1 cellular context compared by ENCODE assay signal in the genomic region with DNA sequence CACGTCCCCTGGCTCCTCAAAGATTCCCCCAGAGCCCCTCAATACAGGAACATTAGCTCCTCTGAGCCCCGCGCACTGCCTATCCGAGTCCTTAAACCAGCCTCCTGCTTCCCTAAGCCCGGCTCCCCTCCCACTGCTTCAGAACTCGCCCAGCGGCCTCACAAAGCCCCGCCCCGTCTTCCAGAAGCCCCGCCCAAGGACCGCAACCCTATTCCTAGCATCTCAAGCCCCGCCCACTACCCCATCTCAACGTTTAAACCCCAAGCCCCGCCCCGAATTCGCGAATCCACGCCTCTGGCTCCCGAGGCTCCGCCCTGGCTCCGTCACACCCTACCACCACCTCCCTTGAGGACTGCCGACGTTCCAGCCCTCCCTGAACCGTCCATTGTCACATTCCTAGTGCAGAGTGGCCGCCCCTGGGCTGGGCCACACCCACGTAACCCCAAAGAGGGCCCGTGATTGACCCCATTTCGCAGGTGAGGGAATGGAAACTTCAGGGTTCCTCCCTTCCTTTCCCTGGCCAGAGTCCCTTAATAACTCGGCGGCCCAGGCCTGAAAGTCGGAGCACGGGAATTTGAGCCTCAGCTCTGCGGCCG.
TF ChIP-seq lines count a peak whose summit lies in the region.

No MANE protein-coding gene starts in this region.

TF ChIP-seq in HepG2, 621 proteins besides CTCF, POLR2A, EP300 and RAD21 (continued from another document and continues in another):
- TF ChIP-seq, protein P1, sequence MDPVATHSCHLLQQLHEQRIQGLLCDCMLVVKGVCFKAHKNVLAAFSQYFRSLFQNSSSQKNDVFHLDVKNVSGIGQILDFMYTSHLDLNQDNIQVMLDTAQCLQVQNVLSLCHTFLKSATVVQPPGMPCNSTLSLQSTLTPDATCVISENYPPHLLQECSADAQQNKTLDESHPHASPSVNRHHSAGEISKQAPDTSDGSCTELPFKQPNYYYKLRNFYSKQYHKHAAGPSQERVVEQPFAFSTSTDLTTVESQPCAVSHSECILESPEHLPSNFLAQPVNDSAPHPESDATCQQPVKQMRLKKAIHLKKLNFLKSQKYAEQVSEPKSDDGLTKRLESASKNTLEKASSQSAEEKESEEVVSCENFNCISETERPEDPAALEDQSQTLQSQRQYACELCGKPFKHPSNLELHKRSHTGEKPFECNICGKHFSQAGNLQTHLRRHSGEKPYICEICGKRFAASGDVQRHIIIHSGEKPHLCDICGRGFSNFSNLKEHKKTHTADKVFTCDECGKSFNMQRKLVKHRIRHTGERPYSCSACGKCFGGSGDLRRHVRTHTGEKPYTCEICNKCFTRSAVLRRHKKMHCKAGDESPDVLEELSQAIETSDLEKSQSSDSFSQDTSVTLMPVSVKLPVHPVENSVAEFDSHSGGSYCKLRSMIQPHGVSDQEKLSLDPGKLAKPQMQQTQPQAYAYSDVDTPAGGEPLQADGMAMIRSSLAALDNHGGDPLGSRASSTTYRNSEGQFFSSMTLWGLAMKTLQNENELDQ (CRISPR knock-in tag; IDR thresholded peaks at IDR 0.05; ENCODE audit: borderline replicate concordance), result no peak
- TF ChIP-seq SRSF1 (optimal IDR thresholded peaks at IDR 0.05; ENCODE audit: low read depth, low read length) (peak; percentile 52), ZC3H13 (CRISPR knock-in tag; IDR thresholded peaks at IDR 0.05) (peak; percentile 40; the same call in 1 of the 2 replicates), SMAD9 (CRISPR knock-in tag; IDR thresholded peaks at IDR 0.05) (no peak), ZFAT (CRISPR knock-in tag; conservative IDR thresholded peaks at IDR 0.05) (no peak), STAG1 (CRISPR knock-in tag; IDR thresholded peaks at IDR 0.05) (no peak), ZNF251 (CRISPR knock-in tag; IDR thresholded peaks at IDR 0.05) (no peak), EZH2 (conservative IDR thresholded peaks at IDR 0.05; ENCODE audit: low read depth, low read length) (no peak), ZNF567 (CRISPR knock-in tag; IDR thresholded peaks at IDR 0.05; ENCODE audit: borderline replicate concordance) (no peak), SRF (IDR thresholded peaks at IDR 0.05; ENCODE audit: low read depth, low read length) (no peak), NRL (CRISPR knock-in tag; IDR thresholded peaks at IDR 0.05; ENCODE audit: borderline replicate concordance) (no peak), POLR2G (IDR thresholded peaks at IDR 0.05; ENCODE audit: low read depth, low read length) (peak; percentile 68), MAFF (IDR thresholded peaks at IDR 0.05; ENCODE audit: low read depth, low read length) (no peak), TBL1XR1 (IDR thresholded peaks at IDR 0.05; ENCODE audit: borderline replicate concordance, low read length, partially characterized antibody) (no peak), JARID2 (CRISPR knock-in tag; IDR thresholded peaks at IDR 0.05; ENCODE audit: insufficient replicate concordance) (no peak), ZNF207 (IDR thresholded peaks at IDR 0.05; ENCODE audit: borderline replicate concordance) (no peak), ZBTB8A (CRISPR knock-in tag; IDR thresholded peaks at IDR 0.05; ENCODE audit: borderline replicate concordance, low read depth) (no peak), RFX3 (CRISPR knock-in tag; IDR thresholded peaks at IDR 0.05) (no peak), MTF2 (CRISPR knock-in tag; IDR thresholded peaks at IDR 0.05; ENCODE audit: borderline replicate concordance) (no peak), ZNF510 (CRISPR knock-in tag; IDR thresholded peaks at IDR 0.05; ENCODE audit: low read depth) (0 out of 2 replicates have a peak, but pooled peaks have one; percentile 44), SMARCC2 (IDR thresholded peaks at IDR 0.05) (no peak), ZNF720 (CRISPR knock-in tag; IDR thresholded peaks at IDR 0.05) (no peak), ZNF790 (CRISPR knock-in tag; IDR thresholded peaks at IDR 0.05; ENCODE audit: borderline replicate concordance) (no peak), ZNF335 (CRISPR knock-in tag; IDR thresholded peaks at IDR 0.05) (no peak), ZNF672 (CRISPR knock-in tag; IDR thresholded peaks at IDR 0.05) (no peak), ZMYM2 (CRISPR knock-in tag; IDR thresholded peaks at IDR 0.05) (no peak), MIXL1 (CRISPR knock-in tag; IDR thresholded peaks at IDR 0.05) (no peak), TCF7 (IDR thresholded peaks at IDR 0.05; ENCODE audit: low read depth) (no peak), PLRG1 (conservative IDR thresholded peaks at IDR 0.05) (no peak), ZMYM3 (CRISPR knock-in tag; IDR thresholded peaks at IDR 0.05) (peak; percentile 51; the same call in 1 of the 2 replicates), MED1 (CRISPR knock-in tag; IDR thresholded peaks at IDR 0.05) (no peak; the same call in 1 of the 2 replicates), ZNF724P (CRISPR knock-in tag; IDR thresholded peaks at IDR 0.05; ENCODE audit: borderline replicate concordance) (no peak), POLR2AphosphoS2 (IDR thresholded peaks at IDR 0.05; ENCODE audit: low read depth, low read length) (0 out of 2 replicates have a peak, but pooled peaks have one; percentile 45), FOSL2 (CRISPR knock-in tag; IDR thresholded peaks at IDR 0.05) (no peak), ZNF556 (CRISPR knock-in tag; IDR thresholded peaks at IDR 0.05; ENCODE audit: borderline replicate concordance) (peak; percentile 64; the same call in 1 of the 2 replicates), KLF6 (CRISPR knock-in tag; IDR thresholded peaks at IDR 0.05) (no peak), ASH2L (IDR thresholded peaks at IDR 0.05; ENCODE audit: insufficient read length, low read depth, low read length) (peak; percentile 76), SMAD3 (CRISPR knock-in tag; IDR thresholded peaks at IDR 0.05) (no peak), GABPB1 (CRISPR knock-in tag; IDR thresholded peaks at IDR 0.05) (no peak), ZNF660 (CRISPR knock-in tag; IDR thresholded peaks at IDR 0.05; ENCODE audit: borderline replicate concordance, low read depth) (no peak), THAP11 (CRISPR knock-in tag; IDR thresholded peaks at IDR 0.05) (no peak), ZNF781 (CRISPR knock-in tag; IDR thresholded peaks at IDR 0.05; ENCODE audit: borderline replicate concordance, not compliant biosample characterization) (no peak), MTA3 (CRISPR knock-in tag; IDR thresholded peaks at IDR 0.05) (no peak)
- TF ChIP-seq, protein P2, sequence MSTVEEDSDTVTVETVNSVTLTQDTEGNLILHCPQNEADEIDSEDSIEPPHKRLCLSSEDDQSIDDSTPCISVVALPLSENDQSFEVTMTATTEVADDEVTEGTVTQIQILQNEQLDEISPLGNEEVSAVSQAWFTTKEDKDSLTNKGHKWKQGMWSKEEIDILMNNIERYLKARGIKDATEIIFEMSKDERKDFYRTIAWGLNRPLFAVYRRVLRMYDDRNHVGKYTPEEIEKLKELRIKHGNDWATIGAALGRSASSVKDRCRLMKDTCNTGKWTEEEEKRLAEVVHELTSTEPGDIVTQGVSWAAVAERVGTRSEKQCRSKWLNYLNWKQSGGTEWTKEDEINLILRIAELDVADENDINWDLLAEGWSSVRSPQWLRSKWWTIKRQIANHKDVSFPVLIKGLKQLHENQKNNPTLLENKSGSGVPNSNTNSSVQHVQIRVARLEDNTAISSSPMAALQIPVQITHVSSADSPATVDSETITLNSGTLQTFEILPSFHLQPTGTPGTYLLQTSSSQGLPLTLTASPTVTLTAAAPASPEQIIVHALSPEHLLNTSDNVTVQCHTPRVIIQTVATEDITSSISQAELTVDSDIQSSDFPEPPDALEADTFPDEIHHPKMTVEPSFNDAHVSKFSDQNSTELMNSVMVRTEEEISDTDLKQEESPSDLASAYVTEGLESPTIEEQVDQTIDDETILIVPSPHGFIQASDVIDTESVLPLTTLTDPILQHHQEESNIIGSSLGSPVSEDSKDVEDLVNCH (CRISPR knock-in tag; IDR thresholded peaks at IDR 0.05), result no peak
- TF ChIP-seq, protein P3, sequence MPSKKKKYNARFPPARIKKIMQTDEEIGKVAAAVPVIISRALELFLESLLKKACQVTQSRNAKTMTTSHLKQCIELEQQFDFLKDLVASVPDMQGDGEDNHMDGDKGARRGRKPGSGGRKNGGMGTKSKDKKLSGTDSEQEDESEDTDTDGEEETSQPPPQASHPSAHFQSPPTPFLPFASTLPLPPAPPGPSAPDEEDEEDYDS (CRISPR knock-in tag; IDR thresholded peaks at IDR 0.05), result peak; percentile 94
- TF ChIP-seq, protein P4, sequence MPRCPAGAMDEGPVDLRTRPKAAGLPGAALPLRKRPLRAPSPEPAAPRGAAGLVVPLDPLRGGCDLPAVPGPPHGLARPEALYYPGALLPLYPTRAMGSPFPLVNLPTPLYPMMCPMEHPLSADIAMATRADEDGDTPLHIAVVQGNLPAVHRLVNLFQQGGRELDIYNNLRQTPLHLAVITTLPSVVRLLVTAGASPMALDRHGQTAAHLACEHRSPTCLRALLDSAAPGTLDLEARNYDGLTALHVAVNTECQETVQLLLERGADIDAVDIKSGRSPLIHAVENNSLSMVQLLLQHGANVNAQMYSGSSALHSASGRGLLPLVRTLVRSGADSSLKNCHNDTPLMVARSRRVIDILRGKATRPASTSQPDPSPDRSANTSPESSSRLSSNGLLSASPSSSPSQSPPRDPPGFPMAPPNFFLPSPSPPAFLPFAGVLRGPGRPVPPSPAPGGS (CRISPR knock-in tag; IDR thresholded peaks at IDR 0.05), result no peak
- TF ChIP-seq, protein P5, sequence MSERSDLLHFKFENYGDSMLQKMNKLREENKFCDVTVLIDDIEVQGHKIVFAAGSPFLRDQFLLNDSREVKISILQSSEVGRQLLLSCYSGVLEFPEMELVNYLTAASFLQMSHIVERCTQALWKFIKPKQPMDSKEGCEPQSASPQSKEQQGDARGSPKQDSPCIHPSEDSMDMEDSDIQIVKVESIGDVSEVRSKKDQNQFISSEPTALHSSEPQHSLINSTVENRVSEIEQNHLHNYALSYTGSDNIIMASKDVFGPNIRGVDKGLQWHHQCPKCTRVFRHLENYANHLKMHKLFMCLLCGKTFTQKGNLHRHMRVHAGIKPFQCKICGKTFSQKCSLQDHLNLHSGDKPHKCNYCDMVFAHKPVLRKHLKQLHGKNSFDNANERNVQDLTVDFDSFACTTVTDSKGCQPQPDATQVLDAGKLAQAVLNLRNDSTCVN (CRISPR knock-in tag; IDR thresholded peaks at IDR 0.05; ENCODE audit: borderline replicate concordance), result no peak
- TF ChIP-seq, protein P6, sequence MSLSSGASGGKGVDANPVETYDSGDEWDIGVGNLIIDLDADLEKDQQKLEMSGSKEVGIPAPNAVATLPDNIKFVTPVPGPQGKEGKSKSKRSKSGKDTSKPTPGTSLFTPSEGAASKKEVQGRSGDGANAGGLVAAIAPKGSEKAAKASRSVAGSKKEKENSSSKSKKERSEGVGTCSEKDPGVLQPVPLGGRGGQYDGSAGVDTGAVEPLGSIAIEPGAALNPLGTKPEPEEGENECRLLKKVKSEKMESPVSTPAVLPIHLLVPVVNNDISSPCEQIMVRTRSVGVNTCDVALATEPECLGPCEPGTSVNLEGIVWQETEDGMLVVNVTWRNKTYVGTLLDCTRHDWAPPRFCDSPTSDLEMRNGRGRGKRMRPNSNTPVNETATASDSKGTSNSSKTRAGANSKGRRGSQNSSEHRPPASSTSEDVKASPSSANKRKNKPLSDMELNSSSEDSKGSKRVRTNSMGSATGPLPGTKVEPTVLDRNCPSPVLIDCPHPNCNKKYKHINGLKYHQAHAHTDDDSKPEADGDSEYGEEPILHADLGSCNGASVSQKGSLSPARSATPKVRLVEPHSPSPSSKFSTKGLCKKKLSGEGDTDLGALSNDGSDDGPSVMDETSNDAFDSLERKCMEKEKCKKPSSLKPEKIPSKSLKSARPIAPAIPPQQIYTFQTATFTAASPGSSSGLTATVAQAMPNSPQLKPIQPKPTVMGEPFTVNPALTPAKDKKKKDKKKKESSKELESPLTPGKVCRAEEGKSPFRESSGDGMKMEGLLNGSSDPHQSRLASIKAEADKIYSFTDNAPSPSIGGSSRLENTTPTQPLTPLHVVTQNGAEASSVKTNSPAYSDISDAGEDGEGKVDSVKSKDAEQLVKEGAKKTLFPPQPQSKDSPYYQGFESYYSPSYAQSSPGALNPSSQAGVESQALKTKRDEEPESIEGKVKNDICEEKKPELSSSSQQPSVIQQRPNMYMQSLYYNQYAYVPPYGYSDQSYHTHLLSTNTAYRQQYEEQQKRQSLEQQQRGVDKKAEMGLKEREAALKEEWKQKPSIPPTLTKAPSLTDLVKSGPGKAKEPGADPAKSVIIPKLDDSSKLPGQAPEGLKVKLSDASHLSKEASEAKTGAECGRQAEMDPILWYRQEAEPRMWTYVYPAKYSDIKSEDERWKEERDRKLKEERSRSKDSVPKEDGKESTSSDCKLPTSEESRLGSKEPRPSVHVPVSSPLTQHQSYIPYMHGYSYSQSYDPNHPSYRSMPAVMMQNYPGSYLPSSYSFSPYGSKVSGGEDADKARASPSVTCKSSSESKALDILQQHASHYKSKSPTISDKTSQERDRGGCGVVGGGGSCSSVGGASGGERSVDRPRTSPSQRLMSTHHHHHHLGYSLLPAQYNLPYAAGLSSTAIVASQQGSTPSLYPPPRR (CRISPR knock-in tag; IDR thresholded peaks at IDR 0.05; ENCODE audit: borderline replicate concordance), result 0 out of 2 replicates have a peak, but pooled peaks have one; percentile 9
- TF ChIP-seq, protein P7, sequence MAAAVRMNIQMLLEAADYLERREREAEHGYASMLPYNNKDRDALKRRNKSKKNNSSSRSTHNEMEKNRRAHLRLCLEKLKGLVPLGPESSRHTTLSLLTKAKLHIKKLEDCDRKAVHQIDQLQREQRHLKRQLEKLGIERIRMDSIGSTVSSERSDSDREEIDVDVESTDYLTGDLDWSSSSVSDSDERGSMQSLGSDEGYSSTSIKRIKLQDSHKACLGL (CRISPR knock-in tag; IDR thresholded peaks at IDR 0.05), result no peak
- TF ChIP-seq, protein P8, sequence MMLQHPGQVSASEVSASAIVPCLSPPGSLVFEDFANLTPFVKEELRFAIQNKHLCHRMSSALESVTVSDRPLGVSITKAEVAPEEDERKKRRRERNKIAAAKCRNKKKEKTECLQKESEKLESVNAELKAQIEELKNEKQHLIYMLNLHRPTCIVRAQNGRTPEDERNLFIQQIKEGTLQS (CRISPR knock-in tag; IDR thresholded peaks at IDR 0.05), result no peak
- TF ChIP-seq, protein P9, sequence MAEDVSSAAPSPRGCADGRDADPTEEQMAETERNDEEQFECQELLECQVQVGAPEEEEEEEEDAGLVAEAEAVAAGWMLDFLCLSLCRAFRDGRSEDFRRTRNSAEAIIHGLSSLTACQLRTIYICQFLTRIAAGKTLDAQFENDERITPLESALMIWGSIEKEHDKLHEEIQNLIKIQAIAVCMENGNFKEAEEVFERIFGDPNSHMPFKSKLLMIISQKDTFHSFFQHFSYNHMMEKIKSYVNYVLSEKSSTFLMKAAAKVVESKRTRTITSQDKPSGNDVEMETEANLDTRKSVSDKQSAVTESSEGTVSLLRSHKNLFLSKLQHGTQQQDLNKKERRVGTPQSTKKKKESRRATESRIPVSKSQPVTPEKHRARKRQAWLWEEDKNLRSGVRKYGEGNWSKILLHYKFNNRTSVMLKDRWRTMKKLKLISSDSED (CRISPR knock-in tag; IDR thresholded peaks at IDR 0.05), result no peak
- TF ChIP-seq, protein P10, sequence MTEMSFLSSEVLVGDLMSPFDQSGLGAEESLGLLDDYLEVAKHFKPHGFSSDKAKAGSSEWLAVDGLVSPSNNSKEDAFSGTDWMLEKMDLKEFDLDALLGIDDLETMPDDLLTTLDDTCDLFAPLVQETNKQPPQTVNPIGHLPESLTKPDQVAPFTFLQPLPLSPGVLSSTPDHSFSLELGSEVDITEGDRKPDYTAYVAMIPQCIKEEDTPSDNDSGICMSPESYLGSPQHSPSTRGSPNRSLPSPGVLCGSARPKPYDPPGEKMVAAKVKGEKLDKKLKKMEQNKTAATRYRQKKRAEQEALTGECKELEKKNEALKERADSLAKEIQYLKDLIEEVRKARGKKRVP (CRISPR knock-in tag; IDR thresholded peaks at IDR 0.05), result no peak
